21 cellular contexts compared by ENCODE assay signal in genomic region chr1:27049127-27049526, GRCh38. TPM values are rescaled to one million over a fixed set of nuclear protein-coding genes. Genes with fewer than 3 reads are reported as not detected.
DNase-seq lines count a peak whose midpoint lies in the region; ATAC-seq and TF ChIP-seq lines count a peak whose summit lies in the region.
"Had no signal": no experiment of that assay in that cellular context is flagged by ENCODE, and none has a peak within 500 bp of the region (broad histone marks: within the 10 kb centered on the region; RNA-seq: fewer than 3 reads in every experiment).

No MANE protein-coding gene starts in this region.

- H3K36me3 ChIP-seq in A673 (ENCODE audit: insufficient read depth, low read length, poor library complexity, severe bottlenecking) (no peaks in the 10 kb centered on the region), HUES6 (ENCODE audit: control insufficient read depth, insufficient read depth, low read length) (no peaks in the 10 kb centered on the region), iPS-20b (ENCODE audit: insufficient read depth, low read depth, low read length) (no peaks in the 10 kb centered on the region), esophagus squamous epithelium (no peaks in the 10 kb centered on the region)
- H3K36me3 ChIP-seq: BLaER1 treated with 17β-estradiol and CSF1 and Interleukin-3, amounts not matched to agents 10 nM and 100 nM; HAP-1 had no signal

- 0 out of 2 replicates have a peak, but pooled peaks cover 4% of the 10 kb centered on the region for H3K36me3 Mint-ChIP-seq in WTC11
- H3K36me3 Mint-ChIP-seq: CD8-positive, alpha-beta memory T cell; IgD-negative memory B cell had no signal

- no peak overlapping the region for H3K27ac ChIP-seq in A673 (ENCODE audit: low read depth, low read length, poor library complexity, severe bottlenecking)
- no peak overlapping the region for H3K27ac ChIP-seq in HUES6 (ENCODE audit: low read depth, low read length)
- H3K27ac ChIP-seq in iPS-20b (ENCODE audit: low read length): peak overlapping the region; percentile 85
- H3K27ac ChIP-seq in esophagus squamous epithelium: no peak overlapping the region
- H3K27ac ChIP-seq: 22Rv1; A549; BLaER1 treated with 17β-estradiol and CSF1 and Interleukin-3, amounts not matched to agents 10 nM and 100 nM; HL-60 had no signal

- no peaks in the 10 kb centered on the region for H3K27me3 ChIP-seq in A673 (replicated peaks; ENCODE audit: insufficient read depth, low read depth, low read length, poor library complexity)
- no peaks in the 10 kb centered on the region for H3K27me3 ChIP-seq in HUES6 (ENCODE audit: control insufficient read depth, insufficient read depth, low read length)
- no peaks in the 10 kb centered on the region for H3K27me3 ChIP-seq in iPS-20b (ENCODE audit: insufficient read depth, low read length)
- H3K27me3 ChIP-seq in esophagus squamous epithelium: no peaks in the 10 kb centered on the region
- H3K27me3 ChIP-seq: BLaER1 treated with 17β-estradiol and CSF1 and Interleukin-3, amounts not matched to agents 10 nM and 100 nM had no signal

- no peaks in the 10 kb centered on the region for H3K9me3 ChIP-seq in A673 (ENCODE audit: low read depth, low read length, poor library complexity, severe bottlenecking)
- no peaks in the 10 kb centered on the region for H3K9me3 ChIP-seq in HUES6 (ENCODE audit: control insufficient read depth, insufficient read depth, low read depth, low read length)
- no peaks in the 10 kb centered on the region for H3K9me3 ChIP-seq in iPS-20b (ENCODE audit: insufficient read depth, low read depth, low read length)
- no peaks in the 10 kb centered on the region for H3K9me3 ChIP-seq in esophagus squamous epithelium
- H3K9me3 ChIP-seq: A549; BLaER1 treated with 17β-estradiol and CSF1 and Interleukin-3, amounts not matched to agents 10 nM and 100 nM; Caco-2; HAP-1 had no signal

- ATAC-seq in WTC11: no peak
- ATAC-seq in GM19035 (IDR thresholded peaks at IDR 0.05; ENCODE audit: unreplicated experiment): no peak
- ATAC-seq: A549, HepG2 had no signal

- DNase-seq in A673 (ENCODE audit: low spot score) (no peak), WTC11 (ENCODE audit: low spot score) (no peak), DMS79 (lab: John Stamatoyannopoulos, UW) (no peak), esophagus squamous epithelium (lab: John Stamatoyannopoulos, UW) (no peak), NCI-H446 treated with DMSO at 0.1 percent for 48 hours (lab: John Stamatoyannopoulos, UW) (no peak)
- DNase-seq: Caco-2; CD8-positive, alpha-beta memory T cell; GDM1; GOT3; KG1 had no signal

- H3K4me3 ChIP-seq in A673 (ENCODE audit: low read depth, low read length, poor library complexity, severe bottlenecking) (no peak overlapping the region), HUES6 (ENCODE audit: low read depth, low read length) (no peak overlapping the region), iPS-20b (ENCODE audit: low read length) (no peak overlapping the region), esophagus squamous epithelium (no peak overlapping the region)
- H3K4me3 ChIP-seq: A549; BLaER1 treated with 17β-estradiol and CSF1 and Interleukin-3, amounts not matched to agents 10 nM and 100 nM; HAP-1 had no signal

- H3K9ac ChIP-seq in HUES6 (ENCODE audit: low read length) (peak overlapping the region; percentile 17), iPS-20b (ENCODE audit: low read depth, low read length) (no peak overlapping the region; the same call in 1 of the 2 replicates)
- H3K9ac ChIP-seq: BLaER1 treated with 17β-estradiol and CSF1 and Interleukin-3, amounts not matched to agents 10 nM and 100 nM had no signal

- H3K4me3 Mint-ChIP-seq in WTC11: no peak overlapping the region
- H3K4me3 Mint-ChIP-seq: B cell; CD8-positive, alpha-beta memory T cell; IgD-negative memory B cell had no signal

- H3K4me1 Mint-ChIP-seq in WTC11: peaks cover 44% of the 10 kb centered on the region

- TSS peak; percentile 71 for BruUV-seq in A673 (replicated peaks; lab: Mats Ljungman, UMichigan)

- H3K4me1 ChIP-seq in A673 (ENCODE audit: insufficient read depth, low read length, poor library complexity, severe bottlenecking): no peaks in the 10 kb centered on the region
- peaks cover 23% of the 10 kb centered on the region for H3K4me1 ChIP-seq in HUES6 (ENCODE audit: control insufficient read depth, insufficient read depth, low read length)
- peaks cover 23% of the 10 kb centered on the region for H3K4me1 ChIP-seq in iPS-20b (ENCODE audit: insufficient read depth, low read length)
- peaks cover 0 to 21% (median 5%) of the 10 kb centered on the region in 3 donors for H3K4me1 ChIP-seq in esophagus squamous epithelium
- H3K4me1 ChIP-seq: Caco-2 had no signal

- CTCF ChIA-PET in A673 (lab: Charles Lee) (interaction anchor here (0.7 kb wide), 1 partner anchor 49 kb away, joined by 3 read pairs; no protein-coding TSS in a partner anchor), WTC11 (lab: Charles Lee) (interaction anchor here (0.8 to 13.1 kb wide), 4 partner anchors 21 to 51 kb away, joined by 3 to 636 read pairs (median 8); no protein-coding TSS in a partner anchor)

- TF ChIP-seq CTCF in A673 (conservative IDR thresholded peaks at IDR 0.05; ENCODE audit: low read depth, low read length) (no peak), WTC11 (IDR thresholded peaks at IDR 0.05) (no peak), esophagus squamous epithelium (IDR thresholded peaks at IDR 0.05) (no peak)

- H3K9me3 Mint-ChIP-seq in WTC11: peaks cover 5% of the 10 kb centered on the region; the same call in 1 of the 2 replicates
- H3K9me3 Mint-ChIP-seq: CD8-positive, alpha-beta memory T cell; IgD-negative memory B cell had no signal

- TF ChIP-seq POLR2A in esophagus squamous epithelium (IDR thresholded peaks at IDR 0.05): no peak

- peak overlapping the region; percentile 9; the same call in 1 of the 2 replicates for H3K27ac Mint-ChIP-seq in WTC11
- H3K27ac Mint-ChIP-seq: B cell, IgD-negative memory B cell had no signal

- no peaks in the 10 kb centered on the region for H3K27me3 Mint-ChIP-seq in WTC11 (ENCODE audit: low read depth)
- H3K27me3 Mint-ChIP-seq: B cell, IgD-negative memory B cell had no signal

- POLR2A ChIA-PET in A673 (lab: Charles Lee; ENCODE audit: low non-redundant PET) (no interaction called here), WTC11 (lab: Charles Lee) (interaction anchor here (1.1 to 1.4 kb wide), 2 partner anchors 51 to 55 kb away, joined by 3 to 4 read pairs; no protein-coding TSS in a partner anchor)

- 69 to 70% methylated on average over 2 of the region's 2 CpGs for whole genome bisulfite sequencing in esophagus squamous epithelium, 2 donors

- intact Hi-C loops in A673 (cut with micrococcal nuclease; ENCODE audit: unreplicated experiment): loop anchor here (10.0 kb wide), 1 partner anchor 146 kb away; no protein-coding TSS in a partner anchor
- intact Hi-C loops in esophagus squamous epithelium (cut with DNase I): loop anchor here (2.0 kb wide), 1 partner anchor 48 kb away; no protein-coding TSS in a partner anchor

TF ChIP-seq in WTC11, 78 proteins besides CTCF, POLR2A, EP300 and RAD21 (continues in another document):
- TF ChIP-seq ATF2 (CRISPR knock-in tag; IDR thresholded peaks at IDR 0.05; ENCODE audit: borderline replicate concordance, low read depth): no peak
- TF ChIP-seq ZNF281 (CRISPR knock-in tag; IDR thresholded peaks at IDR 0.05): no peak
- no peak for TF ChIP-seq IRF2 (CRISPR knock-in tag; IDR thresholded peaks at IDR 0.05; ENCODE audit: borderline replicate concordance, low read depth)
- TF ChIP-seq GRHL2 (CRISPR knock-in tag; IDR thresholded peaks at IDR 0.05; ENCODE audit: insufficient replicate concordance, severe bottlenecking): no peak
- TF ChIP-seq JUN (CRISPR knock-in tag; IDR thresholded peaks at IDR 0.05): no peak
- no peak for TF ChIP-seq USF2 (CRISPR knock-in tag; IDR thresholded peaks at IDR 0.05)
- no peak for TF ChIP-seq PRRX2 (CRISPR knock-in tag; IDR thresholded peaks at IDR 0.05)

RNA-seq across cellular contexts. Expression of gene TENT5B, which starts 36.5 kb away (rescaled TPM):
- total RNA-seq in A673 (2021) (1.2 and 1.6 TPM in 2 replicates), WTC11 (2021) (104 to 124 TPM (median 119 TPM) in 3 replicates), esophagus squamous epithelium (100 to 1,000 TPM in 3 of 4 donors, 10 to 100 TPM in 1; 76.9 to 263 (median 112) TPM)
- total RNA-seq: CD8-positive, alpha-beta memory T cell had no signal

RNA-seq across cellular contexts. Expression of gene TRNP1, which starts 55.6 kb away (rescaled TPM):
- total RNA-seq in A673 (2021): 1.0 and 1.4 TPM in 2 replicates
- 37.6 to 51.4 TPM (median 49.4 TPM) in 3 replicates for total RNA-seq in WTC11 (2021)
- 100 to 1,000 TPM in 1 of 4 donors, 10 to 100 TPM in 3; 26.9 to 208 (median 64.5) TPM for total RNA-seq in esophagus squamous epithelium

Comparison
In these comparisons a context has a peak if more than half of its experiments do, and no peak if none do; other contexts are left out.
1. RNA of gene TENT5B, which starts 36.5 kb away (total RNA-seq): 76.9 to 263 TPM in esophagus squamous epithelium and 104 to 124 TPM in WTC11; 1.2 to 1.6 TPM in A673; every median in the first group is over 10 times any median in the second.
2. RNA of gene TRNP1, which starts 55.6 kb away (total RNA-seq): 26.9 to 208 TPM in esophagus squamous epithelium and 37.6 to 51.4 TPM in WTC11; 1.0 to 1.4 TPM in A673; every median in the first group is over 10 times any median in the second.